In the genomic region with DNA sequence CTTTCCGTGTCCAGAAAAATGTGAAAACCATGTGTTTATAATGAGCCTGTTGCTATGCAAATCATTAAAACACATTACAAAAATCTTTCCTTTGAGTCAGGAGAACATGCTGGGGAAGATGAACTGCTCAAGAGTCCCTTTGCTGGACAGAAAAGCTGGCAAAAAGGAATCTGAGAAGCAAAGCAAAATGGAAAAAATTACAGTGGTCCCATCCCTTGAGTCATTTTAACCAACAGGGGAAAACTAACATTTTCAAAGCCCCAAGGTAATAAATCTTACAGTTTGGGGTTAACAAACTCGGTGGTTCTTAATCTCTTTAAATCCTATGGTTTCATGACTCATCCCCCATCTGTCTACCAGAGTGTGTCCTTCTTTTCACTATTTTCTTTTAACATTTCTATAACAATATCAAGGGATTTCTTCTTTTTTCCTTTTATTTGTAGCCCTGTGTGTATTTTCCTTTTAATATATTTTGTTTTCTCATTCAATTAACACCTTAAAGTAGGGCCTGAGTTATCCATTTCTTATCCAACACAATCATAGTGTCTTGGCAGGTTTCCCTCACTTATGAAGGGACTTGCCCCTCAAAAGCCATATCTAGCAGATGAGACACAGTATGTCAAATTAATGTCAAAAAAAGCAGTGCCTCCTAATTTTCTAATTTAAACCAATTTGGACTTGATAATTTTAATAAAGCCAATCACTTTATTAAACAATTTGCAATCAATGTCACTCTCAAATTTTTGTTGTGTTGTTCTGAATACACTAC, we compare ENCODE assay signal across 9 cellular contexts.
DNase-seq lines count a peak whose midpoint lies in the region; TF ChIP-seq lines count a peak whose summit lies in the region.
"Had no signal": no experiment of that assay in that cellular context is flagged by ENCODE, and none has a peak within 500 bp of the region (broad histone marks: within the 10 kb centered on the region; RNA-seq: fewer than 3 reads in every experiment).

No MANE protein-coding gene starts in this region.

- peaks cover 41% of the 10 kb centered on the region for H3K4me1 ChIP-seq in iPS-15b (ENCODE audit: control insufficient read depth, insufficient read depth, low read length)
- peaks cover 0 to 4% (median 0%) of the 10 kb centered on the region in 6 donors for H3K4me1 ChIP-seq in spleen
- H3K4me1 ChIP-seq in CD8-positive, alpha-beta memory T cell (ENCODE audit: insufficient read depth, low read length): no peaks in the 10 kb centered on the region
- H3K4me1 ChIP-seq in CD4-positive, alpha-beta memory T cell (ENCODE audit: insufficient read depth, low read length): peaks cover under 1% of the 10 kb centered on the region

- peaks cover 0 to 7% (median 4%) of the 10 kb centered on the region in 3 donors for H3K4me1 Mint-ChIP-seq in CD8-positive, alpha-beta memory T cell
- H3K4me1 Mint-ChIP-seq in CD4-positive, alpha-beta memory T cell: peaks cover 0 to 11% (median 7%) of the 10 kb centered on the region in 4 donors

- H3K9ac ChIP-seq in iPS-15b (ENCODE audit: low read depth, low read length): peak overlapping the region; percentile 30

- no peaks in the 10 kb centered on the region for H3K9me3 Mint-ChIP-seq in CD8-positive, alpha-beta memory T cell
- no peaks in the 10 kb centered on the region for H3K9me3 Mint-ChIP-seq in CD4-positive, alpha-beta memory T cell
- H3K9me3 Mint-ChIP-seq: IgD-negative memory B cell had no signal

- H3K4me3 ChIP-seq in WERI-Rb-1 (ENCODE audit: low read depth, low read length) (no peak overlapping the region), iPS-15b (ENCODE audit: low read depth, low read length) (no peak overlapping the region), spleen (no peak overlapping the region)
- H3K4me3 ChIP-seq in CD8-positive, alpha-beta memory T cell (ENCODE audit: low read length): no peak overlapping the region
- H3K4me3 ChIP-seq in CD4-positive, alpha-beta memory T cell (ENCODE audit: low read length in 2 of 2): no peak overlapping the region

- H3K27me3 Mint-ChIP-seq in CD8-positive, alpha-beta memory T cell: peaks cover 5 to 22% of the 10 kb centered on the region in 2 donors
- H3K27me3 Mint-ChIP-seq in CD4-positive, alpha-beta memory T cell: no peaks in the 10 kb centered on the region

- H3K36me3 ChIP-seq in WERI-Rb-1 (no peaks in the 10 kb centered on the region), iPS-15b (ENCODE audit: control insufficient read depth, insufficient read depth, low read length) (no peaks in the 10 kb centered on the region), spleen (no peaks in the 10 kb centered on the region)
- no peaks in the 10 kb centered on the region for H3K36me3 ChIP-seq in CD8-positive, alpha-beta memory T cell (ENCODE audit: insufficient read depth, low read length)
- no peaks in the 10 kb centered on the region for H3K36me3 ChIP-seq in CD4-positive, alpha-beta memory T cell (ENCODE audit: insufficient read depth, low read length)

- TF ChIP-seq POLR2A in spleen (IDR thresholded peaks at IDR 0.05): no peak

- H3K27ac ChIP-seq in WERI-Rb-1: peak overlapping the region; percentile 89
- H3K27ac ChIP-seq in spleen: no peak overlapping the region
- H3K27ac ChIP-seq in CD8-positive, alpha-beta memory T cell (ENCODE audit: low read depth, low read length): no peak overlapping the region
- H3K27ac ChIP-seq in CD4-positive, alpha-beta memory T cell (ENCODE audit: low read depth, low read length): no peak overlapping the region

- POLR2A ChIA-PET in CD8-positive, alpha-beta memory T cell (lab: Charles Lee): no interaction called here
- POLR2A ChIA-PET in CD4-positive, alpha-beta memory T cell (lab: Charles Lee; ENCODE audit: partially characterized antibody): no interaction called here

- WGBS in spleen, 5 donors: 50 to 59% (median 56%) methylated on average over 2 of the region's 2 CpGs

- CTCF ChIA-PET in CD8-positive, alpha-beta memory T cell (lab: Charles Lee): no interaction called here
- CTCF ChIA-PET in CD4-positive, alpha-beta memory T cell (lab: Charles Lee; ENCODE audit: partially characterized antibody): no interaction called here

- TF ChIP-seq CTCF in WERI-Rb-1 (IDR thresholded peaks at IDR 0.05; ENCODE audit: low read depth, low read length): no peak
- no peak for TF ChIP-seq CTCF in spleen (IDR thresholded peaks at IDR 0.05 in 8 of 11, conservative IDR thresholded peaks at IDR 0.05 in 3 of 11)

- no peaks in the 10 kb centered on the region for H3K36me3 Mint-ChIP-seq in CD8-positive, alpha-beta memory T cell
- no peaks in the 10 kb centered on the region for H3K36me3 Mint-ChIP-seq in CD4-positive, alpha-beta memory T cell
- H3K36me3 Mint-ChIP-seq: IgD-negative memory B cell had no signal

- H3K27ac Mint-ChIP-seq in CD8-positive, alpha-beta memory T cell: no peak overlapping the region
- H3K27ac Mint-ChIP-seq in CD4-positive, alpha-beta memory T cell: peak overlapping the region in 2 of 7 donors; percentile 18 to 59
- H3K27ac Mint-ChIP-seq: IgD-negative memory B cell had no signal

- DNase-seq in ACHN (peak; percentile 82), HS-5 (ENCODE audit: low read depth) (peak; percentile 93), WERI-Rb-1 (no peak), spleen (no peak), SKM-1 treated with dmso at 0.1 percent for 144 hours (lab: John Stamatoyannopoulos, UW; ENCODE audit: unreplicated experiment) (no peak)
- DNase-seq in CD8-positive, alpha-beta memory T cell: no peak
- DNase-seq in CD4-positive, alpha-beta memory T cell: no peak

- no peak overlapping the region for H3K4me3 Mint-ChIP-seq in CD8-positive, alpha-beta memory T cell
- no peak overlapping the region for H3K4me3 Mint-ChIP-seq in CD4-positive, alpha-beta memory T cell
- H3K4me3 Mint-ChIP-seq: IgD-negative memory B cell had no signal

- in situ Hi-C loops in ACHN (cut with HindIII; ENCODE audit: low pct_ligation_motif_present, low pct_unique_long_range_greater_than_20kb, low sequenced_read_pairs): no loop called here

- H3K27me3 ChIP-seq in WERI-Rb-1 (ENCODE audit: insufficient read depth, low read depth, severe bottlenecking) (no peaks in the 10 kb centered on the region), iPS-15b (ENCODE audit: control insufficient read depth, insufficient read depth, low read length) (no peaks in the 10 kb centered on the region), spleen (replicated peaks in 1 of 7) (no peaks in the 10 kb centered on the region)
- H3K27me3 ChIP-seq in CD8-positive, alpha-beta memory T cell (ENCODE audit: insufficient read depth, low read length, poor library complexity, severe bottlenecking): no peaks in the 10 kb centered on the region
- no peaks in the 10 kb centered on the region for H3K27me3 ChIP-seq in CD4-positive, alpha-beta memory T cell (ENCODE audit: insufficient read depth, low read length)

- H3K9me3 ChIP-seq in WERI-Rb-1 (ENCODE audit: severe bottlenecking) (no peaks in the 10 kb centered on the region), iPS-15b (ENCODE audit: control insufficient read depth, insufficient read depth, low read length) (no peaks in the 10 kb centered on the region), spleen (no peaks in the 10 kb centered on the region)
- no peaks in the 10 kb centered on the region for H3K9me3 ChIP-seq in CD8-positive, alpha-beta memory T cell (ENCODE audit: low read length)
- H3K9me3 ChIP-seq in CD4-positive, alpha-beta memory T cell (ENCODE audit: control insufficient read depth in 1 of 2, low read length in 2 of 2): no peaks in the 10 kb centered on the region

- intact Hi-C loops in spleen (cut with DNase I; ENCODE audit: low total_unique reads): no loop called here
- intact Hi-C loops in CD4-positive, alpha-beta memory T cell (cut with micrococcal nuclease): no loop called here

Comparison
In these comparisons a context has a peak if more than half of its experiments do, and no peak if none do; other contexts are left out.
1. DNase-seq: peak in ACHN (single experiment) and HS-5 (single experiment); none in WERI-Rb-1 (single experiment), spleen (single experiment), CD8-positive, alpha-beta memory T cell (0 of 5), CD4-positive, alpha-beta memory T cell (0 of 5) and SKM-1 treated with dmso at 0.1 percent for 144 hours (single experiment).